ENCODE assay signal across 1 cellular context in genomic region chr7:86653919-86654659, GRCh38.
TF ChIP-seq lines count a peak whose summit lies in the region.

No MANE protein-coding gene starts in this region.

TF ChIP-seq in A549, 52 proteins besides CTCF, POLR2A, EP300 and RAD21 (continued from another document):
- TF ChIP-seq REST (IDR thresholded peaks at IDR 0.05) (no peak), CHD2 (IDR thresholded peaks at IDR 0.05; ENCODE audit: low read length, partially characterized antibody) (no peak), ELK1 (IDR thresholded peaks at IDR 0.05; ENCODE audit: low read depth, low read length) (no peak), BHLHE40 (IDR thresholded peaks at IDR 0.05; ENCODE audit: low read depth, low read length) (no peak), FOSL2 (IDR thresholded peaks at IDR 0.05) (no peak), FOSL2 (CRISPR knock-in tag; IDR thresholded peaks at IDR 0.05) (no peak), RARB (CRISPR knock-in tag; IDR thresholded peaks at IDR 0.05) (no peak), POLR2AphosphoS2 (conservative IDR thresholded peaks at IDR 0.05; ENCODE audit: low read length) (no peak)
